11 cellular contexts compared by ENCODE assay signal in genomic region chr12:3237154-3237520, GRCh38.
DNase-seq lines count a peak whose midpoint lies in the region; ATAC-seq and TF ChIP-seq lines count a peak whose summit lies in the region.
"Had no signal": no experiment of that assay in that cellular context is flagged by ENCODE, and none has a peak within 500 bp of the region (broad histone marks: within the 10 kb centered on the region; RNA-seq: fewer than 3 reads in every experiment).

No MANE protein-coding gene starts in this region.

- H3K4me3 Mint-ChIP-seq in Caco-2 (ENCODE audit: unreplicated experiment), result peak overlapping the region; percentile 47
- H3K4me3 Mint-ChIP-seq in nephron progenitor cell, result peak overlapping the region; percentile 44
- H3K4me3 Mint-ChIP-seq in stimulated activated naive B cell treated with anti-CD40 and anti-IgM and Interleukin-4, amounts not matched to agents 10 μg/mL and 1 μg/mL and 100 μg/mL, for 72 hours, result no peak overlapping the region
- no peak overlapping the region for H3K4me3 Mint-ChIP-seq in activated CD4-positive, alpha-beta T cell treated with anti-CD3 and anti-CD28 coated beads, Interleukin-2, amount 10 ng/mL, durations not matched to agents 7 days and 5 days
- H3K4me3 Mint-ChIP-seq: CD4-positive, alpha-beta T cell had no signal

- peaks cover 43% of the 10 kb centered on the region for H3K4me1 ChIP-seq in Caco-2
- H3K4me1 ChIP-seq in left ventricle myocardium inferior, result peaks cover 96% of the 10 kb centered on the region

- no peak overlapping the region for H3K4me3 ChIP-seq in Caco-2 (ENCODE audit: low read depth, low read length)
- H3K4me3 ChIP-seq in WERI-Rb-1 (ENCODE audit: low read depth, low read length), result no peak overlapping the region
- H3K4me3 ChIP-seq in left ventricle myocardium inferior, result peak overlapping the region; percentile 34

- no peak for ATAC-seq in HG03442 (IDR thresholded peaks at IDR 0.05; ENCODE audit: unreplicated experiment)
- no peak for ATAC-seq in stimulated activated naive B cell treated with anti-CD40 and anti-IgM and Interleukin-4, amounts not matched to agents 10 μg/mL and 1 μg/mL and 100 μg/mL, for 72 hours (replicated peaks)

- intact Hi-C loops in Caco-2 (cut with micrococcal nuclease; ENCODE audit: unreplicated experiment) (no loop called here), left ventricle myocardium inferior (cut with micrococcal nuclease) (no loop called here)

- H3K36me3 Mint-ChIP-seq in Caco-2 (ENCODE audit: insufficient read depth, unreplicated experiment), result no peaks in the 10 kb centered on the region
- no peaks in the 10 kb centered on the region for H3K36me3 Mint-ChIP-seq in nephron progenitor cell (ENCODE audit: low read depth)
- no peaks in the 10 kb centered on the region for H3K36me3 Mint-ChIP-seq in stimulated activated naive B cell treated with anti-CD40 and anti-IgM and Interleukin-4, amounts not matched to agents 10 μg/mL and 1 μg/mL and 100 μg/mL, for 72 hours
- H3K36me3 Mint-ChIP-seq in activated CD4-positive, alpha-beta T cell treated with anti-CD3 and anti-CD28 coated beads, Interleukin-2, amount 10 ng/mL, durations not matched to agents 7 days and 5 days (ENCODE audit: low read depth), result no peaks in the 10 kb centered on the region

- H3K9me3 Mint-ChIP-seq in Caco-2 (ENCODE audit: unreplicated experiment) (no peaks in the 10 kb centered on the region), nephron progenitor cell (no peaks in the 10 kb centered on the region)
- H3K9me3 Mint-ChIP-seq in stimulated activated naive B cell treated with anti-CD40 and anti-IgM and Interleukin-4, amounts not matched to agents 10 μg/mL and 1 μg/mL and 100 μg/mL, for 72 hours, result no peaks in the 10 kb centered on the region
- no peaks in the 10 kb centered on the region for H3K9me3 Mint-ChIP-seq in activated CD4-positive, alpha-beta T cell treated with anti-CD3 and anti-CD28 coated beads, Interleukin-2, amount 10 ng/mL, durations not matched to agents 7 days and 5 days
- H3K9me3 Mint-ChIP-seq: CD4-positive, alpha-beta T cell had no signal

- H3K9me3 ChIP-seq in Caco-2 (no peaks in the 10 kb centered on the region), WERI-Rb-1 (ENCODE audit: severe bottlenecking) (no peaks in the 10 kb centered on the region), left ventricle myocardium inferior (replicated peaks) (no peaks in the 10 kb centered on the region)

- H3K27me3 Mint-ChIP-seq in Caco-2 (ENCODE audit: insufficient read depth, unreplicated experiment) (no peaks in the 10 kb centered on the region), nephron progenitor cell (ENCODE audit: low read depth, poor library complexity) (peaks cover 5% of the 10 kb centered on the region)
- peaks cover 24 to 34% of the 10 kb centered on the region in 2 donors for H3K27me3 Mint-ChIP-seq in stimulated activated naive B cell treated with anti-CD40 and anti-IgM and Interleukin-4, amounts not matched to agents 10 μg/mL and 1 μg/mL and 100 μg/mL, for 72 hours
- no peaks in the 10 kb centered on the region for H3K27me3 Mint-ChIP-seq in activated CD4-positive, alpha-beta T cell treated with anti-CD3 and anti-CD28 coated beads, Interleukin-2, amount 10 ng/mL, durations not matched to agents 7 days and 5 days
- H3K27me3 Mint-ChIP-seq: CD4-positive, alpha-beta T cell had no signal

- BruUV-seq in Caco-2 (replicated peaks; lab: Mats Ljungman, UMichigan), result no TSS peak

- H3K27me3 ChIP-seq in Caco-2 (replicated peaks; ENCODE audit: control insufficient read depth, insufficient read depth, low read length), result no peaks in the 10 kb centered on the region
- H3K27me3 ChIP-seq in WERI-Rb-1 (ENCODE audit: insufficient read depth, low read depth, severe bottlenecking), result no peaks in the 10 kb centered on the region
- no peaks in the 10 kb centered on the region for H3K27me3 ChIP-seq in left ventricle myocardium inferior (ENCODE audit: low read depth)

- H3K27ac Mint-ChIP-seq in Caco-2 (ENCODE audit: unreplicated experiment) (peak overlapping the region; percentile 71), nephron progenitor cell (peak overlapping the region; percentile 34)
- no peak overlapping the region for H3K27ac Mint-ChIP-seq in stimulated activated naive B cell treated with anti-CD40 and anti-IgM and Interleukin-4, amounts not matched to agents 10 μg/mL and 1 μg/mL and 100 μg/mL, for 72 hours
- H3K27ac Mint-ChIP-seq in activated CD4-positive, alpha-beta T cell treated with anti-CD3 and anti-CD28 coated beads, Interleukin-2, amount 10 ng/mL, durations not matched to agents 7 days and 5 days, result no peak overlapping the region
- H3K27ac Mint-ChIP-seq: CD4-positive, alpha-beta T cell had no signal

- no peaks in the 10 kb centered on the region for H3K36me3 ChIP-seq in Caco-2 (ENCODE audit: control insufficient read depth, insufficient read depth, low read length)
- H3K36me3 ChIP-seq in WERI-Rb-1, result peaks cover 90% of the 10 kb centered on the region
- H3K36me3 ChIP-seq in left ventricle myocardium inferior, result no peaks in the 10 kb centered on the region

- POLR2A ChIA-PET in Caco-2 (lab: Charles Lee), result no interaction called here
- POLR2A ChIA-PET in activated CD4-positive, alpha-beta T cell treated with anti-CD3 and anti-CD28 coated beads, Interleukin-2, amount 10 ng/mL, durations not matched to agents 7 days and 5 days (lab: Charles Lee), result no interaction called here

- peak overlapping the region; percentile 30 for H3K27ac ChIP-seq in WERI-Rb-1
- peak overlapping the region; percentile 96 for H3K27ac ChIP-seq in left ventricle myocardium inferior (replicated peaks)

- H3K4me1 Mint-ChIP-seq in Caco-2 (ENCODE audit: low read depth, unreplicated experiment) (peaks cover 50% of the 10 kb centered on the region), nephron progenitor cell (peaks cover 94% of the 10 kb centered on the region)
- peaks cover 0 to 1% of the 10 kb centered on the region in 2 donors for H3K4me1 Mint-ChIP-seq in stimulated activated naive B cell treated with anti-CD40 and anti-IgM and Interleukin-4, amounts not matched to agents 10 μg/mL and 1 μg/mL and 100 μg/mL, for 72 hours
- no peaks in the 10 kb centered on the region for H3K4me1 Mint-ChIP-seq in activated CD4-positive, alpha-beta T cell treated with anti-CD3 and anti-CD28 coated beads, Interleukin-2, amount 10 ng/mL, durations not matched to agents 7 days and 5 days

- CTCF ChIA-PET in Caco-2 (lab: Charles Lee), result interaction anchor here (0.5 to 1.3 kb wide), 4 partner anchors 63 to 191 kb away, joined by 3 to 4 read pairs (median 4); no protein-coding TSS in a partner anchor
- CTCF ChIA-PET in activated CD4-positive, alpha-beta T cell treated with anti-CD3 and anti-CD28 coated beads, Interleukin-2, amount 10 ng/mL, durations not matched to agents 7 days and 5 days (lab: Charles Lee), result interaction anchor here (0.7 to 1.4 kb wide), 2 partner anchors 12 to 38 kb away, joined by 3 to 5 read pairs; no protein-coding TSS in a partner anchor

- TF ChIP-seq CTCF in Caco-2 (IDR thresholded peaks at IDR 0.05; ENCODE audit: insufficient read depth in 1 of 2, low read depth in 1 of 2, low read length in 1 of 2, severe bottlenecking in 1 of 2, unreplicated experiment in 1 of 2) (no peak), WERI-Rb-1 (IDR thresholded peaks at IDR 0.05; ENCODE audit: low read depth, low read length) (no peak), left ventricle myocardium inferior (IDR thresholded peaks at IDR 0.05; ENCODE audit: borderline replicate concordance) (no peak), nephron progenitor cell (IDR thresholded peaks at IDR 0.05) (no peak)

- no peak for DNase-seq in Caco-2
- no peak for DNase-seq in WERI-Rb-1
- DNase-seq in left ventricle myocardium inferior, result no peak
- no peak for DNase-seq in nephron progenitor cell
- no peak for DNase-seq in activated CD4-positive, alpha-beta T cell treated with anti-CD3 and anti-CD28 coated beads for 48 hours
- no peak for DNase-seq in stimulated activated naive B cell treated with anti-CD40 and anti-IgM and Interleukin-4, amounts not matched to agents 10 μg/mL and 1 μg/mL and 100 μg/mL, for 72 hours
- DNase-seq in activated CD4-positive, alpha-beta T cell treated with anti-CD3 and anti-CD28 coated beads, Interleukin-2, amount 10 ng/mL, durations not matched to agents 7 days and 5 days, result no peak
- DNase-seq: CD4-positive, alpha-beta T cell; NCI-H1105; NCI-H446 treated with DMSO at 0.1 percent for 48 hours had no signal

Comparison
In these comparisons a context has a peak if more than half of its experiments do, and no peak if none do; other contexts are left out.
1. H3K27ac Mint-ChIP-seq: peak in Caco-2 (single experiment) and nephron progenitor cell (single experiment); none in stimulated activated naive B cell treated with anti-CD40 and anti-IgM and Interleukin-4, amounts not matched to agents 10 μg/mL and 1 μg/mL and 100 μg/mL, for 72 hours (single experiment) and activated CD4-positive, alpha-beta T cell treated with anti-CD3 and anti-CD28 coated beads, Interleukin-2, amount 10 ng/mL, durations not matched to agents 7 days and 5 days (single experiment).
2. H3K4me3 Mint-ChIP-seq: peak in Caco-2 (single experiment) and nephron progenitor cell (single experiment); none in stimulated activated naive B cell treated with anti-CD40 and anti-IgM and Interleukin-4, amounts not matched to agents 10 μg/mL and 1 μg/mL and 100 μg/mL, for 72 hours (0 of 2) and activated CD4-positive, alpha-beta T cell treated with anti-CD3 and anti-CD28 coated beads, Interleukin-2, amount 10 ng/mL, durations not matched to agents 7 days and 5 days (single experiment).